Comparison of ENCODE assay signal across 30 cellular contexts in the genomic region with DNA sequence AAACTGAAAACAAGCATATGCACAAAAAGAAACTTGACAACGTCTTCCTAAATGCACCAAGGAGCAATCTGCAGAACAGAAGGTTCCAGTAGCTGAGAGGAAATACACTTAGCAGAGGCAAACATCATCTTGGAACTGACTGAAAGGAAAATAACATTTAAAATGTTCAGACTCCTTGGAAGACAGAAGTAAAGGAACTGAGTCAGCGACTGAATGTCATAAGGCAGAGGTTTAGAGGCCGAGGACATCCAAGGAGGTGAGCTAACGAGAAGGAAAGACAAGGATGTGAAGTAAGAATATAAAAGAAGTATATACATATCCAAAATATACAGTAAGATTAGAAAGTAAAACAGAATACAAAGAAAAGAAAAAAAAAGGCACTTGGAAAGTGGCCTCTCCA. TPM values are rescaled to one million over a fixed set of nuclear protein-coding genes. Genes with fewer than 3 reads are reported as not detected.
DNase-seq lines count a peak whose midpoint lies in the region; ATAC-seq and TF ChIP-seq lines count a peak whose summit lies in the region.
"Had no signal": no experiment of that assay in that cellular context is flagged by ENCODE, and none has a peak within 500 bp of the region (broad histone marks: within the 10 kb centered on the region; RNA-seq: fewer than 3 reads in every experiment).

No MANE protein-coding gene starts in this region.

- H3K4me3 ChIP-seq in coronary artery, result peak overlapping the region; percentile 33
- H3K4me3 ChIP-seq: dorsolateral prefrontal cortex, esophagus squamous epithelium, MG63, prostate gland, stomach, tibial artery had no signal

- H3K4me1 Mint-ChIP-seq in stimulated activated naive B cell treated with anti-CD40 and anti-IgM and Interleukin-4, amounts not matched to agents 10 μg/mL and 1 μg/mL and 100 μg/mL, for 72 hours, result peaks cover 10 to 18% of the 10 kb centered on the region in 2 donors
- H3K4me1 Mint-ChIP-seq: central memory CD8-positive, alpha-beta T cell; T-helper 17 cell had no signal

- peak; percentile 50 for DNase-seq in M059J (ENCODE audit: low read depth)
- DNase-seq in coronary artery (ENCODE audit: low spot score), result no peak
- DNase-seq in iris pigment epithelial cell (ENCODE audit: low read depth), result peak; percentile 28
- no peak for DNase-seq in stimulated activated naive B cell treated with anti-CD40 and anti-IgM and Interleukin-4, amounts not matched to agents 10 μg/mL and 1 μg/mL and 100 μg/mL, for 72 hours
- DNase-seq in NCI-H82 treated with DMSO at 0.1 percent for 48 hours (lab: John Stamatoyannopoulos, UW; ENCODE audit: unreplicated experiment), result no peak
- no peak for DNase-seq in EL
- DNase-seq in DMS153 treated with DMSO at 0.1 percent for 48 hours (lab: John Stamatoyannopoulos, UW; ENCODE audit: unreplicated experiment), result no peak
- DNase-seq: activated CD4-positive, alpha-beta T cell treated with anti-CD3 and anti-CD28 coated beads, Interleukin-2, amount 50 U/mL, for 48 hours; activated gamma-delta T cell treated with Interleukin-2 at 50 U/mL for 16 hours; activated T-cell treated with anti-CD3 and anti-CD28 coated beads, Interleukin-2, amount 50 U/mL, for 48 hours; DND-41; dorsolateral prefrontal cortex; esophagus squamous epithelium; KBM-7; mesendoderm; MG63; NCI-H1417; NCI-H2029; NCI-H524; stimulated activated CD4-positive, alpha-beta T cell treated with anti-CD3 and anti-CD28 coated beads, Interleukin-12 subunit alpha, Interleukin-12 subunit beta, amount 100 ng/mL, for 4 hours; stimulated activated CD4-positive, alpha-beta T cell treated with anti-CD3 and anti-CD28 coated beads, Interleukin-2, amount 100 ng/mL, for 48 hours; stomach; T-helper 17 cell; tibial artery had no signal

- H3K27me3 Mint-ChIP-seq in stimulated activated naive B cell treated with anti-CD40 and anti-IgM and Interleukin-4, amounts not matched to agents 10 μg/mL and 1 μg/mL and 100 μg/mL, for 72 hours, result peaks cover 5 to 19% of the 10 kb centered on the region in 2 donors
- H3K27me3 Mint-ChIP-seq: central memory CD8-positive, alpha-beta T cell; T-helper 17 cell had no signal

- no peak overlapping the region for H3K27ac ChIP-seq in coronary artery
- H3K27ac ChIP-seq: dorsolateral prefrontal cortex, esophagus squamous epithelium, prostate gland, stomach, tibial artery had no signal

- no peak for TF ChIP-seq CTCF in coronary artery (IDR thresholded peaks at IDR 0.05)

- no peak for ATAC-seq in stimulated activated naive B cell treated with anti-CD40 and anti-IgM and Interleukin-4, amounts not matched to agents 10 μg/mL and 1 μg/mL and 100 μg/mL, for 72 hours (replicated peaks)
- ATAC-seq: activated CD4-positive, CD25-positive, alpha-beta regulatory T cell treated with anti-CD3 and anti-CD28 coated beads, Interleukin-2, amount 50 U/mL, for 24 hours; left lobe of liver; Right ventricle myocardium inferior; sciatic nerve; T-helper 17 cell had no signal

- H3K4me3 Mint-ChIP-seq in stimulated activated naive B cell treated with anti-CD40 and anti-IgM and Interleukin-4, amounts not matched to agents 10 μg/mL and 1 μg/mL and 100 μg/mL, for 72 hours, result no peak overlapping the region
- H3K4me3 Mint-ChIP-seq: central memory CD8-positive, alpha-beta T cell; T-helper 17 cell had no signal

- no peak overlapping the region for H3K27ac Mint-ChIP-seq in stimulated activated naive B cell treated with anti-CD40 and anti-IgM and Interleukin-4, amounts not matched to agents 10 μg/mL and 1 μg/mL and 100 μg/mL, for 72 hours
- H3K27ac Mint-ChIP-seq: T-helper 17 cell had no signal

- H3K9me3 Mint-ChIP-seq in stimulated activated naive B cell treated with anti-CD40 and anti-IgM and Interleukin-4, amounts not matched to agents 10 μg/mL and 1 μg/mL and 100 μg/mL, for 72 hours, result peaks cover 11 to 12% of the 10 kb centered on the region in 2 donors

- H3K36me3 Mint-ChIP-seq in stimulated activated naive B cell treated with anti-CD40 and anti-IgM and Interleukin-4, amounts not matched to agents 10 μg/mL and 1 μg/mL and 100 μg/mL, for 72 hours, result peaks cover 7 to 11% of the 10 kb centered on the region in 2 donors

RNA-seq across cellular contexts. Expression of gene SEMA3D, which starts 24.1 kb away (rescaled TPM):
- total RNA-seq in M059J (2014; rRNA removed; shearing (Covaris generic)), result 8.1 and 9.2 TPM in 2 replicates

Comparison
In these comparisons a context has a peak if more than half of its experiments do, and no peak if none do; other contexts are left out.
1. DNase-seq: peak in M059J (single experiment) and iris pigment epithelial cell (single experiment); none in coronary artery (single experiment), stimulated activated naive B cell treated with anti-CD40 and anti-IgM and Interleukin-4, amounts not matched to agents 10 μg/mL and 1 μg/mL and 100 μg/mL, for 72 hours (single experiment), NCI-H82 treated with DMSO at 0.1 percent for 48 hours (single experiment), EL (single experiment) and DMS153 treated with DMSO at 0.1 percent for 48 hours (single experiment).